Comparison of ENCODE assay signal across 22 cellular contexts in the genomic region with DNA sequence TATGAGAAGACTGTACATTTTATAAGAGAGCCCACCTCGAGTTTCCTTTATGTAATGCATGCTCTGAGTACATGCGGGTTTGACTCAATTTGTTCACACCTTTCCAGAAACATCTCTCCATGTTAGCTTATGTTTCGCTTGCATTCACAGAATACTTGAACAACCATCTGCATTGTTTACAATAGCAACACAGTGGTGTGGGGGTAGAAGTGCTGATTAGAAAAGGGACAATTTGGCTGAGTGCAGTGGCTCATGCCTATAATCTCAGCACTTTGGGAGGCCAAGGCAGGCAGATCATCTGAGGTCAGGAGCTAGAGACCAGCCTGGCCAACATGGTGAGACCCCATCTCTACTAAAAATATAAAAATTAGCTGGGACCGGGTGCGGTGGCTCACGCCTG.
"Had no signal": no experiment of that assay in that cellular context is flagged by ENCODE, and none has a peak within 500 bp of the region (broad histone marks: within the 10 kb centered on the region; RNA-seq: fewer than 3 reads in every experiment).

No MANE protein-coding gene starts in this region.

- H3K36me3 ChIP-seq: brain microvascular endothelial cell, cardiac muscle cell had no signal

- H3K27me3 ChIP-seq: brain microvascular endothelial cell, cardiac muscle cell had no signal

- ATAC-seq: activated CD4-positive, CD25-positive, alpha-beta regulatory T cell treated with anti-CD3 and anti-CD28 coated beads, Interleukin-2, amount 50 U/mL, for 24 hours; activated CD8-positive, alpha-beta T cell treated with anti-CD3 and anti-CD28 coated beads, Interleukin-2, amount 10 ng/mL, durations not matched to agents 7 days and 5 days; activated naive CD8-positive, alpha-beta T cell treated with anti-CD3 and anti-CD28 coated beads, Interleukin-2, amount 50 U/mL, for 24 hours had no signal

- H3K4me3 ChIP-seq: cardiac muscle cell had no signal

- H3K27ac ChIP-seq: brain microvascular endothelial cell, cardiac muscle cell had no signal

- DNase-seq: activated CD4-positive, alpha-beta T cell treated with anti-CD3 and anti-CD28 coated beads for 4 hours; activated CD8-positive, alpha-beta T cell treated with anti-CD3 and anti-CD28 coated beads, Interleukin-2, amount 10 ng/mL, durations not matched to agents 7 days and 5 days; activated effector memory CD4-positive, alpha-beta T cell treated with Interleukin-2 at 50 U/mL for 16 hours; activated naive CD4-positive, alpha-beta T cell; activated naive CD8-positive, alpha-beta T cell treated with anti-CD3 and anti-CD28 coated beads, Interleukin-2, amount 50 U/mL, for 24 hours; activated T-cell treated with anti-CD3 and anti-CD28 coated beads, Interleukin-2, amount 50 U/mL, for 24 hours; amygdala; brain microvascular endothelial cell; MM.1S; NCI-H1105; NCI-H1436; NCI-H187; NCI-H2081; NCI-H2171 treated with DMSO at 0.1 percent for 48 hours; NCI-H226; NCI-H526; NK-92 treated with Interleukin-12 subunit alpha and Interleukin-12 subunit beta, amount 100 ng/mL, for 24 hours; SHP77 treated with DMSO at 0.1 percent for 48 hours had no signal

- FAIRE-seq: astrocyte, RCC 7860 had no signal
